In genomic region chr5:167346461-167346860, GRCh38 we compare ENCODE assay signal across 20 cellular contexts.
DNase-seq lines count a peak whose midpoint lies in the region; ATAC-seq and TF ChIP-seq lines count a peak whose summit lies in the region.
"Had no signal": no experiment of that assay in that cellular context is flagged by ENCODE, and none has a peak within 500 bp of the region (broad histone marks: within the 10 kb centered on the region; RNA-seq: fewer than 3 reads in every experiment).

No MANE protein-coding gene starts in this region.

- TF ChIP-seq CTCF in GM23338 (conservative IDR thresholded peaks at IDR 0.05; ENCODE audit: low read depth in 2 of 2) (no peak), Peyer's patch (IDR thresholded peaks at IDR 0.05) (no peak)

- no peak overlapping the region for H3K4me3 ChIP-seq in BLaER1 treated with 17β-estradiol and CSF1 and Interleukin-3, amounts not matched to agents 10 nM and 100 nM
- H3K4me3 ChIP-seq in GM23338 (no peak overlapping the region), Peyer's patch (no peak overlapping the region)
- H3K4me3 ChIP-seq: A549 had no signal

- ATAC-seq in GM23338 = no peak
- ATAC-seq: A549, HCT116 had no signal

- H3K9me2 ChIP-seq in GM23338 (ENCODE audit: insufficient read depth) = no peaks in the 10 kb centered on the region

- no peak overlapping the region for H3K4me3 Mint-ChIP-seq in GM23338
- no peak overlapping the region for H3K4me3 Mint-ChIP-seq in activated naive CD4-positive, alpha-beta T cell treated with anti-CD3 and anti-CD28 coated beads, Interleukin-2, amount 10 ng/mL, durations not matched to agents 7 days and 5 days
- no peak overlapping the region for H3K4me3 Mint-ChIP-seq in activated T-cell treated with anti-CD3 and anti-CD28 coated beads, Interleukin-2, amount 50 U/mL, for 24 hours
- H3K4me3 Mint-ChIP-seq: CD14-positive monocyte; CD4-positive, alpha-beta T cell; CD8-positive, alpha-beta memory T cell; H9 had no signal

- H3K27ac ChIP-seq in BLaER1 treated with 17β-estradiol and CSF1 and Interleukin-3, amounts not matched to agents 10 nM and 100 nM = no peak overlapping the region
- H3K27ac ChIP-seq in GM23338 (ENCODE audit: low read depth) (no peak overlapping the region), Peyer's patch (no peak overlapping the region)
- H3K27ac ChIP-seq: A549 had no signal

- no peak for TF ChIP-seq POLR2A in Peyer's patch (IDR thresholded peaks at IDR 0.05)

- peak overlapping the region; percentile 45; the same call in 1 of the 2 replicates for H2AFZ ChIP-seq in GM23338

- peaks cover 0 to 23% (median 14%) of the 10 kb centered on the region in 11 experiments; a peak in 14 of 22 replicates for H3K9me3 ChIP-seq in BLaER1 treated with 17β-estradiol and CSF1 and Interleukin-3, amounts not matched to agents 10 nM and 100 nM (replicated peaks in 1 of 11)
- no peaks in the 10 kb centered on the region for H3K9me3 ChIP-seq in Peyer's patch
- H3K9me3 ChIP-seq: A549, BE2C had no signal

- H3K4me1 ChIP-seq in BLaER1 treated with 17β-estradiol and CSF1 and Interleukin-3, amounts not matched to agents 10 nM and 100 nM = peaks cover 5 to 65% (median 34%) of the 10 kb centered on the region in 10 experiments; a peak in 19 of 20 replicates
- H3K4me1 ChIP-seq in GM23338 (ENCODE audit: insufficient read depth) (no peaks in the 10 kb centered on the region), Peyer's patch (no peaks in the 10 kb centered on the region)
- H3K4me1 ChIP-seq: A549 had no signal

- no peak for DNase-seq in GM23338 (ENCODE audit: low spot score)
- peak; percentile 14 for DNase-seq in cerebellar cortex (ENCODE audit: low spot score)
- DNase-seq in medulla oblongata (ENCODE audit: extremely low spot score) = peak; percentile 16
- DNase-seq in activated naive CD4-positive, alpha-beta T cell treated with anti-CD3 and anti-CD28 coated beads, Interleukin-2, amount 10 ng/mL, durations not matched to agents 7 days and 5 days = no peak
- no peak for DNase-seq in D341Med (ENCODE audit: low spot score)
- no peak for DNase-seq in Peyer's patch
- DNase-seq in activated T-cell treated with anti-CD3 and anti-CD28 coated beads, Interleukin-2, amount 50 U/mL, for 24 hours = no peak
- DNase-seq: 8988T; ACHN; AML-193; BE2C; CD4-positive, alpha-beta T cell; CD8-positive, alpha-beta memory T cell; DMS53; DMS79 treated with DMSO at 0.1 percent for 48 hours; H9 had no signal

- no peaks in the 10 kb centered on the region for H3K36me3 Mint-ChIP-seq in GM23338 (ENCODE audit: low read depth)
- no peaks in the 10 kb centered on the region for H3K36me3 Mint-ChIP-seq in activated naive CD4-positive, alpha-beta T cell treated with anti-CD3 and anti-CD28 coated beads, Interleukin-2, amount 10 ng/mL, durations not matched to agents 7 days and 5 days
- no peaks in the 10 kb centered on the region for H3K36me3 Mint-ChIP-seq in activated T-cell treated with anti-CD3 and anti-CD28 coated beads, Interleukin-2, amount 50 U/mL, for 24 hours (ENCODE audit: low read depth)
- H3K36me3 Mint-ChIP-seq: CD14-positive monocyte; CD8-positive, alpha-beta memory T cell had no signal

- no peaks in the 10 kb centered on the region for H4K20me1 ChIP-seq in BLaER1 treated with 17β-estradiol and CSF1 and Interleukin-3, amounts not matched to agents 10 nM and 100 nM
- no peaks in the 10 kb centered on the region for H4K20me1 ChIP-seq in GM23338 (replicated peaks; ENCODE audit: insufficient read depth)

- H3F3A ChIP-seq in GM23338 (replicated peaks; ENCODE audit: low read depth) = no peaks in the 10 kb centered on the region

- H3K79me2 ChIP-seq in GM23338 (replicated peaks; ENCODE audit: insufficient read depth) = no peaks in the 10 kb centered on the region

- no peaks in the 10 kb centered on the region for H3K27me3 Mint-ChIP-seq in GM23338 (ENCODE audit: insufficient read depth, low read depth, poor library complexity)
- no peaks in the 10 kb centered on the region for H3K27me3 Mint-ChIP-seq in activated naive CD4-positive, alpha-beta T cell treated with anti-CD3 and anti-CD28 coated beads, Interleukin-2, amount 10 ng/mL, durations not matched to agents 7 days and 5 days
- H3K27me3 Mint-ChIP-seq in activated T-cell treated with anti-CD3 and anti-CD28 coated beads, Interleukin-2, amount 50 U/mL, for 24 hours = no peaks in the 10 kb centered on the region
- H3K27me3 Mint-ChIP-seq: CD4-positive, alpha-beta T cell; CD8-positive, alpha-beta memory T cell had no signal

- H3K27me3 ChIP-seq in BLaER1 treated with 17β-estradiol and CSF1 and Interleukin-3, amounts not matched to agents 10 nM and 100 nM = no peaks in the 10 kb centered on the region
- H3K27me3 ChIP-seq in GM23338 (ENCODE audit: insufficient read depth) (no peaks in the 10 kb centered on the region), Peyer's patch (no peaks in the 10 kb centered on the region)
- H3K27me3 ChIP-seq: BE2C had no signal

- H3K9ac ChIP-seq in BLaER1 treated with 17β-estradiol and CSF1 and Interleukin-3, amounts not matched to agents 10 nM and 100 nM = no peak overlapping the region

- H3K4me2 ChIP-seq in BLaER1 treated with 17β-estradiol and CSF1 and Interleukin-3, amounts not matched to agents 10 nM and 100 nM = peak overlapping the region in 7 of 11 experiments; percentile 64 to 84 (median 78); a peak in 10 of 22 replicates
- H3K4me2 ChIP-seq in GM23338 = no peak overlapping the region
- H3K4me2 ChIP-seq: A549 had no signal

- H3K27ac Mint-ChIP-seq in GM23338 = no peak overlapping the region
- H3K27ac Mint-ChIP-seq in activated naive CD4-positive, alpha-beta T cell treated with anti-CD3 and anti-CD28 coated beads, Interleukin-2, amount 10 ng/mL, durations not matched to agents 7 days and 5 days = no peak overlapping the region
- no peak overlapping the region for H3K27ac Mint-ChIP-seq in activated T-cell treated with anti-CD3 and anti-CD28 coated beads, Interleukin-2, amount 50 U/mL, for 24 hours
- H3K27ac Mint-ChIP-seq: CD14-positive monocyte; CD4-positive, alpha-beta T cell; CD8-positive, alpha-beta memory T cell had no signal

- H3K36me3 ChIP-seq in BLaER1 treated with 17β-estradiol and CSF1 and Interleukin-3, amounts not matched to agents 10 nM and 100 nM = peaks cover 0 to 4% (median 0%) of the 10 kb centered on the region in 11 experiments; a peak in 1 of 22 replicates
- H3K36me3 ChIP-seq in GM23338 (ENCODE audit: insufficient read depth) (no peaks in the 10 kb centered on the region), Peyer's patch (no peaks in the 10 kb centered on the region)
- H3K36me3 ChIP-seq: BE2C had no signal

- CTCF ChIA-PET in activated naive CD4-positive, alpha-beta T cell treated with anti-CD3 and anti-CD28 coated beads, Interleukin-2, amount 10 ng/mL, durations not matched to agents 7 days and 5 days (lab: Charles Lee) = interaction anchor here (0.7 kb wide), 1 partner anchor 15 kb away, joined by 3 read pairs; no protein-coding TSS in a partner anchor

- H3K4me1 Mint-ChIP-seq in GM23338 = no peaks in the 10 kb centered on the region
- H3K4me1 Mint-ChIP-seq in activated naive CD4-positive, alpha-beta T cell treated with anti-CD3 and anti-CD28 coated beads, Interleukin-2, amount 10 ng/mL, durations not matched to agents 7 days and 5 days = no peaks in the 10 kb centered on the region
- no peaks in the 10 kb centered on the region for H3K4me1 Mint-ChIP-seq in activated T-cell treated with anti-CD3 and anti-CD28 coated beads, Interleukin-2, amount 50 U/mL, for 24 hours (ENCODE audit: low read depth)
- H3K4me1 Mint-ChIP-seq: CD14-positive monocyte; CD8-positive, alpha-beta memory T cell had no signal

- H3K9me3 Mint-ChIP-seq in GM23338 = no peaks in the 10 kb centered on the region
- H3K9me3 Mint-ChIP-seq in activated naive CD4-positive, alpha-beta T cell treated with anti-CD3 and anti-CD28 coated beads, Interleukin-2, amount 10 ng/mL, durations not matched to agents 7 days and 5 days = peaks cover 1% of the 10 kb centered on the region
- H3K9me3 Mint-ChIP-seq in activated T-cell treated with anti-CD3 and anti-CD28 coated beads, Interleukin-2, amount 50 U/mL, for 24 hours = no peaks in the 10 kb centered on the region
- H3K9me3 Mint-ChIP-seq: CD14-positive monocyte; CD4-positive, alpha-beta T cell; H9 had no signal

TF ChIP-seq in GM23338, 12 proteins besides CTCF, POLR2A, EP300 and RAD21 (continues in another document):
- TF ChIP-seq JUNB (IDR thresholded peaks at IDR 0.05; ENCODE audit: unreplicated experiment) = no peak

Comparison
In these comparisons a context has a peak if more than half of its experiments do, and no peak if none do; other contexts are left out.
1. DNase-seq: peak in cerebellar cortex (single experiment) and medulla oblongata (single experiment); none in GM23338 (single experiment), activated naive CD4-positive, alpha-beta T cell treated with anti-CD3 and anti-CD28 coated beads, Interleukin-2, amount 10 ng/mL, durations not matched to agents 7 days and 5 days (single experiment), D341Med (single experiment), Peyer's patch (0 of 3) and activated T-cell treated with anti-CD3 and anti-CD28 coated beads, Interleukin-2, amount 50 U/mL, for 24 hours (single experiment).